ENCODE assay signal across 21 cellular contexts in genomic region chr2:236578411-236578846, GRCh38. TPM values are rescaled to one million over a fixed set of nuclear protein-coding genes. Genes with fewer than 3 reads are reported as not detected.
DNase-seq lines count a peak whose midpoint lies in the region; ATAC-seq, FAIRE-seq and TF ChIP-seq lines count a peak whose summit lies in the region.
"Had no signal": no experiment of that assay in that cellular context is flagged by ENCODE, and none has a peak within 500 bp of the region (broad histone marks: within the 10 kb centered on the region; RNA-seq: fewer than 3 reads in every experiment).

No MANE protein-coding gene starts in this region.

- peak overlapping the region; percentile 86 for H3K27ac Mint-ChIP-seq in progenitor cell of endocrine pancreas
- H3K27ac Mint-ChIP-seq: activated naive CD4-positive, alpha-beta T cell treated with anti-CD3 and anti-CD28 coated beads for 36 hours; activated T-cell treated with anti-CD3 and anti-CD28 coated beads, Interleukin-2, amount 50 U/mL, for 72 hours; HFFc6; memory B cell; naive B cell had no signal

- no peak for TF ChIP-seq CTCF in esophagus squamous epithelium (IDR thresholded peaks at IDR 0.05)
- TF ChIP-seq CTCF in progenitor cell of endocrine pancreas (IDR thresholded peaks at IDR 0.05; ENCODE audit: unreplicated experiment) = no peak
- no peak for TF ChIP-seq CTCF in tibial artery (IDR thresholded peaks at IDR 0.05)
- no peak for TF ChIP-seq CTCF in mucosa of descending colon (IDR thresholded peaks at IDR 0.05)

- H3K4me1 Mint-ChIP-seq in progenitor cell of endocrine pancreas (ENCODE audit: low read depth) = peaks cover 50% of the 10 kb centered on the region
- H3K4me1 Mint-ChIP-seq: naive B cell had no signal

- H3K4me3 Mint-ChIP-seq in progenitor cell of endocrine pancreas (ENCODE audit: low read depth) = no peak overlapping the region
- H3K4me3 Mint-ChIP-seq: activated naive CD4-positive, alpha-beta T cell treated with anti-CD3 and anti-CD28 coated beads for 36 hours; activated T-cell treated with anti-CD3 and anti-CD28 coated beads, Interleukin-2, amount 50 U/mL, for 72 hours; effector memory CD8-positive, alpha-beta T cell; HFFc6; memory B cell; naive B cell had no signal

- H3K27ac ChIP-seq in esophagus squamous epithelium = peak overlapping the region in 3 of 4 donors; percentile 59 to 76 (median 60)
- H3K27ac ChIP-seq in tibial artery = peak overlapping the region; percentile 83 to 97

- TF ChIP-seq POLR2A in esophagus squamous epithelium (IDR thresholded peaks at IDR 0.05) = no peak

- H3K27me3 ChIP-seq in esophagus squamous epithelium = no peaks in the 10 kb centered on the region
- H3K27me3 ChIP-seq in tibial artery = no peaks in the 10 kb centered on the region

- no peak for ATAC-seq in mucosa of descending colon
- ATAC-seq: activated T-cell treated with anti-CD3 and anti-CD28 coated beads, Interleukin-2, amount 50 U/mL, for 72 hours; effector memory CD8-positive, alpha-beta T cell; esophagus mucosa; left colon had no signal

- no peak for FAIRE-seq in RCC 7860 (lab: Jason Lieb, UNC)
- FAIRE-seq: D721Med, GM19239 had no signal

- DNase-seq in RPMI7951 (ENCODE audit: low read depth) (peak; percentile 41), esophagus squamous epithelium (lab: John Stamatoyannopoulos, UW) (no peak), progenitor cell of endocrine pancreas (ENCODE audit: low spot score, unreplicated experiment) (no peak), tibial artery (no peak), mucosa of descending colon (no peak), RCC 7860 (ENCODE audit: low spot score) (no peak), NOMO-1 treated with DMSO at 0.1 percent for 48 hours (lab: John Stamatoyannopoulos, UW; ENCODE audit: unreplicated experiment) (no peak)
- DNase-seq: activated CD4-positive, alpha-beta T cell treated with anti-CD3 and anti-CD28 coated beads for 4 hours; activated naive CD4-positive, alpha-beta T cell treated with anti-CD3 and anti-CD28 coated beads for 36 hours; activated T-cell treated with anti-CD3 and anti-CD28 coated beads, Interleukin-2, amount 50 U/mL, for 72 hours; effector memory CD8-positive, alpha-beta T cell; HFFc6; left colon; naive B cell; NCI-H1105; NCI-H2227 treated with DMSO at 0.1 percent for 48 hours had no signal

- H3K36me3 ChIP-seq in esophagus squamous epithelium (peaks cover 0 to 28% (median 12%) of the 10 kb centered on the region in 3 donors), tibial artery (peaks cover 27 to 33% (median 30%) of the 10 kb centered on the region in 3 donors), mucosa of descending colon (ENCODE audit: low read depth) (no peaks in the 10 kb centered on the region)

- H3K27me3 Mint-ChIP-seq in progenitor cell of endocrine pancreas = no peaks in the 10 kb centered on the region
- H3K27me3 Mint-ChIP-seq: effector memory CD8-positive, alpha-beta T cell had no signal

- H3K4me1 ChIP-seq in esophagus squamous epithelium (peaks cover 0 to 60% (median 7%) of the 10 kb centered on the region in 3 donors), tibial artery (peaks cover 0 to 78% (median 48%) of the 10 kb centered on the region in 4 donors), mucosa of descending colon (ENCODE audit: low read depth) (no peaks in the 10 kb centered on the region)

- intact Hi-C loops in esophagus squamous epithelium (cut with DNase I) = no loop called here
- intact Hi-C loops in tibial artery (cut with DNase I; ENCODE audit: low total_unique reads) = loop anchor here (5.0 to 10.0 kb wide), 2 partner anchors 154 to 446 kb away; no protein-coding TSS in a partner anchor
- intact Hi-C loops in mucosa of descending colon (cut with DNase I, micrococcal nuclease) = no loop called here

- no peaks in the 10 kb centered on the region for H3K9me3 Mint-ChIP-seq in progenitor cell of endocrine pancreas (ENCODE audit: low read depth)
- H3K9me3 Mint-ChIP-seq: activated naive CD4-positive, alpha-beta T cell treated with anti-CD3 and anti-CD28 coated beads for 36 hours; activated T-cell treated with anti-CD3 and anti-CD28 coated beads, Interleukin-2, amount 50 U/mL, for 72 hours; effector memory CD8-positive, alpha-beta T cell; memory B cell; naive B cell had no signal

- 70 to 85% methylated on average over 3 to 10 of the region's 15 CpGs for WGBS in esophagus squamous epithelium, 2 donors

- H3K4me3 ChIP-seq in esophagus squamous epithelium (no peak overlapping the region), tibial artery (no peak overlapping the region), mucosa of descending colon (no peak overlapping the region)
- H3K4me3 ChIP-seq: coronary artery had no signal

- H3K9me3 ChIP-seq in esophagus squamous epithelium (no peaks in the 10 kb centered on the region), tibial artery (no peaks in the 10 kb centered on the region), mucosa of descending colon (no peaks in the 10 kb centered on the region)

- H3K36me3 Mint-ChIP-seq in progenitor cell of endocrine pancreas (ENCODE audit: insufficient read depth) = peaks cover 15% of the 10 kb centered on the region

RNA-seq across cellular contexts. Expression of gene ACKR3, which starts 8.8 kb away (rescaled TPM):
- 14.2 and 24.0 TPM in 2 replicates for total RNA-seq in RPMI7951 (2014; rRNA removed; shearing (Covaris generic))
- 10 to 100 TPM in 3 of 4 donors, 1 to 10 TPM in 1; 5.9 to 29.5 (median 24.5) TPM for total RNA-seq in esophagus squamous epithelium
- 18.8 and 23.3 TPM in 2 replicates for total RNA-seq in progenitor cell of endocrine pancreas
- 10 to 100 TPM in 2 of 3 donors, 1 to 10 TPM in 1; 8.0 to 17.9 (median 11.9) TPM for total RNA-seq in mucosa of descending colon
